9 cellular contexts compared by ENCODE assay signal in the genomic region with DNA sequence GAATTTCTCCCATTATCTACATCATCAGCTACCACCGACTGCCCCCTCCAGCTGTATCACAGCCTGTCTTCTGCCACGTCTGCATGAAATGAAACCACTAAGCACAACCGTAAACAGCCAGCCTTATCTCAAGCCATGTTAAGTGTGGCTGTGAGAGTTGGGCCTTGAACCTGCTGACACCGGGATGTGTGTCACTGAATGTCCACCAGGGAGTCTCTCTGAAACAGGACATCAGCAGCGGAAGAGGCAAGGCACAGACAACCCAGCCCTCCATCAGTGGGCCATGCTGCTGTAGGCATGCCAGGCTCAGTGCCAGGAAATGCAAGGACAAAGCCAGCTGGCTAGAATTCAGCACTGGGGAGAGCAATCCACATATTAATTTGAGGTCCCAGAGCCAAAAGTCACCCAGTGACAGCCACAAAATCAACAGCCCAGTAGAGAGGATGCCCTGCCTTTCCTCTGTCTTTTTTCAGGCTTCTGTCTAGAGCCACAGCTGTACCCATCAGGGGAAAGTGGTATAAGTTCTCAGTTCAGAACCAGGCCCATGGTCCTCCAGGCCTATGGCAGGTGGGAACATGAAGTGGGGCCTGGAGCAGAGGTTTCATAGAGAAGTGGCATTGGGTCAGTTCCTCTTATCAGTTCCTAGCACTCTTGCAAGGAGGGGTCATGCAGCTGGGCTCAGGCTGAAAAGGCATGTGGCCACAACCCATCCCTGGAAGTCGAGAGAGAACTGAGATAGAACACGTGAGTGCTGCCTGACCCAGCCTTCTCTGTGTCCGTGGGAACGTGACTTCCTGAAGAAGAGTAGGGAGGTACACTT.
A peak's percentile ranks its signal among the peaks of the same experiment; 100 is the strongest.
DNase-seq lines count a peak whose midpoint lies in the region; ATAC-seq, FAIRE-seq and TF ChIP-seq lines count a peak whose summit lies in the region.
"Had no signal": no experiment of that assay in that cellular context is flagged by ENCODE, and none has a peak within 500 bp of the region (broad histone marks: within the 10 kb centered on the region; RNA-seq: fewer than 3 reads in every experiment).

No MANE protein-coding gene starts in this region.

- H3K4me3 Mint-ChIP-seq in stimulated activated memory B cell treated with anti-CD40 and anti-IgM and Interleukin-4, amounts not matched to agents 10 μg/mL and 1 μg/mL and 100 μg/mL, for 72 hours, result no peak overlapping the region

- H3K36me3 Mint-ChIP-seq in stimulated activated memory B cell treated with anti-CD40 and anti-IgM and Interleukin-4, amounts not matched to agents 10 μg/mL and 1 μg/mL and 100 μg/mL, for 72 hours, result peaks cover 12% of the 10 kb centered on the region

- H3K4me1 Mint-ChIP-seq in stimulated activated memory B cell treated with anti-CD40 and anti-IgM and Interleukin-4, amounts not matched to agents 10 μg/mL and 1 μg/mL and 100 μg/mL, for 72 hours, result peaks cover 18% of the 10 kb centered on the region

- H3K4me3 ChIP-seq in A673 (ENCODE audit: low read depth, low read length, poor library complexity, severe bottlenecking), result no peak overlapping the region
- H3K4me3 ChIP-seq: SK-N-MC had no signal

- intact Hi-C loops in A673 (cut with micrococcal nuclease; ENCODE audit: unreplicated experiment), result no loop called here

- TF ChIP-seq CTCF in A673 (conservative IDR thresholded peaks at IDR 0.05; ENCODE audit: low read depth, low read length), result no peak

- peak; percentile 31 for DNase-seq in A673 (ENCODE audit: low spot score)
- DNase-seq in NOMO-1 treated with DMSO at 0.1 percent for 48 hours (lab: John Stamatoyannopoulos, UW; ENCODE audit: unreplicated experiment), result peak; percentile 87
- peak; percentile 48 for DNase-seq in fibroblast of peridontal ligament (ENCODE audit: extremely low read depth)
- no peak for DNase-seq in urothelium cell line (ENCODE audit: low spot score)
- DNase-seq in activated naive CD4-positive, alpha-beta T cell (lab: John Stamatoyannopoulos, UW), result no peak
- DNase-seq in activated effector memory CD4-positive, alpha-beta T cell treated with Interleukin-2 at 50 U/mL for 16 hours, result no peak

- FAIRE-seq in urothelium cell line (lab: Jason Lieb, UNC), result no peak

- peak overlapping the region; percentile 75 for H3K27ac Mint-ChIP-seq in stimulated activated memory B cell treated with anti-CD40 and anti-IgM and Interleukin-4, amounts not matched to agents 10 μg/mL and 1 μg/mL and 100 μg/mL, for 72 hours

- H3K36me3 ChIP-seq in A673 (ENCODE audit: insufficient read depth, low read length, poor library complexity, severe bottlenecking), result no peaks in the 10 kb centered on the region

- POLR2A ChIA-PET in A673 (lab: Charles Lee; ENCODE audit: low non-redundant PET), result no interaction called here

- CTCF ChIA-PET in A673 (lab: Charles Lee), result no interaction called here

- ATAC-seq in GM21717 (IDR thresholded peaks at IDR 0.05; ENCODE audit: unreplicated experiment), result peak; percentile 92
- ATAC-seq in stimulated activated memory B cell treated with anti-CD40 and anti-IgM and Interleukin-4, amounts not matched to agents 10 μg/mL and 1 μg/mL and 100 μg/mL, for 72 hours, result peak; percentile 100

- peaks cover 3% of the 10 kb centered on the region for H3K4me1 ChIP-seq in A673 (ENCODE audit: insufficient read depth, low read length, poor library complexity, severe bottlenecking)

- no peaks in the 10 kb centered on the region for H3K9me3 ChIP-seq in A673 (ENCODE audit: low read depth, low read length, poor library complexity, severe bottlenecking)

- H3K27me3 Mint-ChIP-seq in stimulated activated memory B cell treated with anti-CD40 and anti-IgM and Interleukin-4, amounts not matched to agents 10 μg/mL and 1 μg/mL and 100 μg/mL, for 72 hours, result no peaks in the 10 kb centered on the region

- H3K27ac ChIP-seq in A673 (ENCODE audit: low read depth, low read length, poor library complexity, severe bottlenecking), result no peak overlapping the region
- H3K27ac ChIP-seq: SK-N-MC had no signal

- H3K27me3 ChIP-seq in A673 (replicated peaks; ENCODE audit: insufficient read depth, low read depth, low read length, poor library complexity), result no peaks in the 10 kb centered on the region

- BruUV-seq in A673 (replicated peaks; lab: Mats Ljungman, UMichigan), result no TSS peak

- H3K9me3 Mint-ChIP-seq in stimulated activated memory B cell treated with anti-CD40 and anti-IgM and Interleukin-4, amounts not matched to agents 10 μg/mL and 1 μg/mL and 100 μg/mL, for 72 hours, result peaks cover 7% of the 10 kb centered on the region

Comparison
In these comparisons a context has a peak if more than half of its experiments do, and no peak if none do; other contexts are left out.
1. DNase-seq: peak in A673 (single experiment), NOMO-1 treated with DMSO at 0.1 percent for 48 hours (single experiment) and fibroblast of peridontal ligament (single experiment); none in urothelium cell line (single experiment), activated naive CD4-positive, alpha-beta T cell (0 of 4) and activated effector memory CD4-positive, alpha-beta T cell treated with Interleukin-2 at 50 U/mL for 16 hours (single experiment).